1 cellular context compared by ENCODE assay signal in the genomic region with DNA sequence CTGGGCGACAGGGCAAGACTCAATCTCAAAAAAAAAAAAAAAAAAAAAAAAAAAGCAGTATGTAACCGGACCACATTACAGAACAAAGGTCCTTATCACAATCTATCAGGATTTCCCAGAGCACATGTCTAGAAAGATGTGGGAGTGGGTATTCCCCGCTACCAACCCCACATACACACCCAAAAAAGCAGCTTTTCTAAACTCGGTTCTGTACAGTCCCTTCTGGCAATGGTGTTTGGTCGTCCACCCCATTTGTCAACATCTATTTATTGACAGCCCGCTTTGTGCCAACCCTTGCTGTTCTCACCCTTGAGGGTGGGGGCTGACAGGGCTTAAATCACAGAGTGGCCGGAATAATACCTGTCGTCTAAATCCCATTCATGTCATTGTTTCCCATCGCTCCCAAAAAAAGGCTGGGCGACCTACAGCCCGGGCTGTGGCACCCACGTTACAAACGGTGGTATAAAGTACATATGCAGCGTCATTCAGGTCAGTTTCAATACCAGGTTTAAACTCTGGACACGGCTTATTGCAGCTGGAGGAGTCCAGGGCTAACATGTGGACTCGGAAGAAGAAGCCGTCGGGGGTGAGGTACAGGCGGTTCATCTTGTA.
TF ChIP-seq lines count a peak whose summit lies in the region.

No MANE protein-coding gene starts in this region.

TF ChIP-seq in SK-N-SH treated with all-trans-retinoic acid at 6 μM for 48 hours, 23 proteins besides CTCF, POLR2A, EP300 and RAD21 (continued from another document):
- TF ChIP-seq TSHZ2 (CRISPR knock-in tag; IDR thresholded peaks at IDR 0.05) (no peak), RARB (CRISPR knock-in tag; IDR thresholded peaks at IDR 0.05) (no peak)
